9 cellular contexts compared by ENCODE assay signal in the genomic region with DNA sequence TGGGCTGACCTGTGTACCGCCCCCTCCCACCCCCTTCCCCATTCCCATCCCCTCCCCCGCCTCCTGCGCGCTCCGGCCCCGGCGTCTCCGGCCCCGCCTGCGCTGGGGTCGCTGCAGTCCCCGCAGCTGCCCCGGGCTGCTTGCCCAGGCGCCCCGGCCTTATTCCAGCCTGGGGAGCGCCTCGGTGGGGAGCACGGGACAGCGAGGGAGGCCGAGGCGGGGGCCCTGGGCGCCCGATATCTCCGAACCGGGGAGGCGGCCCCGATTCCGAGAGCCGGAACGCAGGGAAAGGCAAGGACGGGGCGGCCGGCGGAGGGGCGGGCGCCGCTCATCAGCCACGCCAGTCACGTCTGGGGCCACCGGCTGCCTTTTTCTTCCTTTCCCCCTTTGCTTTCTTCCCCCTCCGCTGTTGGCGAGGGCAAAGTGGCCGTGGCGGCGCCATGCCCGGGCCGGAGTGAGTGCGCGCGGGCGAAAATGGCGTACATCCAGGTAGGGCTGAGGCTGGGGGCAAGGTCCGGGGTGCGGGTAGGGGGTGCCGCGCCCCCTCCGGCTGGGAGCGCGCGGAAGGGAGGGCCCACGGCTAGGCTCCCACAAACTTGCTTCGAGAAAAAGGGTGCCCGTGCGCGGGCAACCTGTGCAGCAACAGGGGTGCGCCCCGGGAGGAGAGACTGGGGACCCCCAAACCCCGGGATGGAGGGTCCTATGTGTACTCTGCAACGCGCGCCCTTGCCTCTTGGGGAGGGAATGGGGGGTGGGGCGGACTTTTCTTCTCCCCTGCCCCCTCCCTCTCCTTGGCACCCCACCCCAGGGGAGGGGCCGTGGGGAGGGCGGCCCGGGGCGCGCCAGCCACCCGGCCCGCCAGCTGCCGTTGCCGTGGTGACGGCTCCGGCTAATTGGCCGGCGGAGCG. TPM values are rescaled to one million over a fixed set of nuclear protein-coding genes. Genes with fewer than 3 reads are reported as not detected.
A peak's percentile ranks its signal among the peaks of the same experiment; 100 is the strongest.
DNase-seq lines count a peak whose midpoint lies in the region; TF ChIP-seq lines count a peak whose summit lies in the region.
"Had no signal": no experiment of that assay in that cellular context is flagged by ENCODE, and none has a peak within 500 bp of the region (broad histone marks: within the 10 kb centered on the region; RNA-seq: fewer than 3 reads in every experiment).

A gene with protein sequence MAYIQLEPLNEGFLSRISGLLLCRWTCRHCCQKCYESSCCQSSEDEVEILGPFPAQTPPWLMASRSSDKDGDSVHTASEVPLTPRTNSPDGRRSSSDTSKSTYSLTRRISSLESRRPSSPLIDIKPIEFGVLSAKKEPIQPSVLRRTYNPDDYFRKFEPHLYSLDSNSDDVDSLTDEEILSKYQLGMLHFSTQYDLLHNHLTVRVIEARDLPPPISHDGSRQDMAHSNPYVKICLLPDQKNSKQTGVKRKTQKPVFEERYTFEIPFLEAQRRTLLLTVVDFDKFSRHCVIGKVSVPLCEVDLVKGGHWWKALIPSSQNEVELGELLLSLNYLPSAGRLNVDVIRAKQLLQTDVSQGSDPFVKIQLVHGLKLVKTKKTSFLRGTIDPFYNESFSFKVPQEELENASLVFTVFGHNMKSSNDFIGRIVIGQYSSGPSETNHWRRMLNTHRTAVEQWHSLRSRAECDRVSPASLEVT (plus strand): TSS at position 68 of the 908 bp plus-strand sequence. CDS start 407 bp downstream, at position 475.

- TF ChIP-seq EP300 in ovary (IDR thresholded peaks at IDR 0.05): no peak

- no peak for TF ChIP-seq POLR2A in ovary (IDR thresholded peaks at IDR 0.05)

- peaks cover 5% of the 10 kb centered on the region for H3K4me1 ChIP-seq in ovary (ENCODE audit: insufficient read depth)
- H3K4me1 ChIP-seq: BLaER1 had no signal

- 1% methylated on average over 49 to 86 of the region's 86 CpGs for WGBS in ovary, 3 donors

- H3K36me3 ChIP-seq in ovary: no peaks in the 10 kb centered on the region
- H3K36me3 ChIP-seq: BLaER1 had no signal

- no peaks in the 10 kb centered on the region for H3K27me3 ChIP-seq in ovary

- intact Hi-C loops in ovary (cut with DNase I): no loop called here

- DNase-seq in NCI-H187 (lab: John Stamatoyannopoulos, UW) (peak; percentile 40 to 45), NCI-H187 treated with DMSO at 0.1 percent for 48 hours (lab: John Stamatoyannopoulos, UW) (no peak), RPMI8226 (peak; percentile 67), fibroblast of villous mesenchyme (ENCODE audit: low read depth) (no peak), ovary (no peak), foreskin melanocyte (no peak)
- DNase-seq in stimulated activated naive CD4-positive, alpha-beta T cell (lab: John Stamatoyannopoulos, UW): no peak
- no peak for DNase-seq in stimulated activated CD4-positive, alpha-beta T cell treated with anti-CD3 and anti-CD28 coated beads, Interleukin-12 subunit alpha, Interleukin-12 subunit beta, amount 100 ng/mL, for 4 hours

- TF ChIP-seq CTCF in fibroblast of villous mesenchyme (IDR thresholded peaks at IDR 0.05; ENCODE audit: insufficient read depth, low read depth, low read length): no peak
- TF ChIP-seq CTCF in ovary (IDR thresholded peaks at IDR 0.05): no peak

- no peaks in the 10 kb centered on the region for H3K9me3 ChIP-seq in ovary
- H3K9me3 ChIP-seq: BLaER1 had no signal

- H3K4me3 ChIP-seq in fibroblast of villous mesenchyme (ENCODE audit: low read depth, low read length): peak within 1 kb of the TSS; percentile 53
- H3K4me3 ChIP-seq in ovary: peak within 1 kb of the TSS; percentile 40
- H3K4me3 ChIP-seq: BLaER1 had no signal

- no peak within 1 kb of the TSS for H3K27ac ChIP-seq in ovary
- H3K27ac ChIP-seq: BLaER1 had no signal

RNA-seq across cellular contexts. Expression of the gene that starts here (rescaled TPM):
- total RNA-seq in fibroblast of villous mesenchyme (under 0.01 TPM in 2 replicates), ovary (1 to 10 TPM in 2 of 7 donors, under 1 TPM in 5; 0.36 to 1.5 (median 0.82) TPM)
- under 1 TPM; 0.65 to 0.88 TPM for polyA plus RNA-seq in ovary

Comparison
In these comparisons a context has a peak if more than half of its experiments do, and no peak if none do; other contexts are left out.
1. DNase-seq: peak in NCI-H187 (2 of 2) and RPMI8226 (single experiment); none in NCI-H187 treated with DMSO at 0.1 percent for 48 hours (single experiment), fibroblast of villous mesenchyme (single experiment), ovary (0 of 5), foreskin melanocyte (single experiment), stimulated activated naive CD4-positive, alpha-beta T cell (0 of 6) and stimulated activated CD4-positive, alpha-beta T cell treated with anti-CD3 and anti-CD28 coated beads, Interleukin-12 subunit alpha, Interleukin-12 subunit beta, amount 100 ng/mL, for 4 hours (single experiment).